Comparison of ENCODE assay signal across 3 cellular contexts in the genomic region with DNA sequence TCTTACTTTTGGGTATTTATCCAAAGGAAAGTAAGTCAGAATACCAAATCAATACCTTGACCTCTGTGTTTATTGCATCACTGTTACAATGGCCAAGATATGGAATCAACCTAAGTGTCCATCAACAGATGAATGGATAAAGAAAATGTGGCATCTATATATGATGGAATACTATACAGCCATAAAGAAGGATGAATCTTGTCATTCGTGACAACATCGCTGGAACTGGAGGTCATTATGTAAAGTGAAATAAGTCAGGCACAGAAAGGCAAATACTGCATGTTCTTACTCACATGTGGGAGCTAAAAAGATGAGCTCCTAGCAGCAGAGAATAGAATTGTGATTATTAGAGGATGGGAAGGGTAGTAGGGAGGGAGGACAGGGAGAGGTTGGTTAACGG.
TF ChIP-seq lines count a peak whose summit lies in the region.

No MANE protein-coding gene starts in this region.

TF ChIP-seq in HepG2, 621 proteins besides CTCF, POLR2A, EP300 and RAD21:
- TF ChIP-seq, protein P1, sequence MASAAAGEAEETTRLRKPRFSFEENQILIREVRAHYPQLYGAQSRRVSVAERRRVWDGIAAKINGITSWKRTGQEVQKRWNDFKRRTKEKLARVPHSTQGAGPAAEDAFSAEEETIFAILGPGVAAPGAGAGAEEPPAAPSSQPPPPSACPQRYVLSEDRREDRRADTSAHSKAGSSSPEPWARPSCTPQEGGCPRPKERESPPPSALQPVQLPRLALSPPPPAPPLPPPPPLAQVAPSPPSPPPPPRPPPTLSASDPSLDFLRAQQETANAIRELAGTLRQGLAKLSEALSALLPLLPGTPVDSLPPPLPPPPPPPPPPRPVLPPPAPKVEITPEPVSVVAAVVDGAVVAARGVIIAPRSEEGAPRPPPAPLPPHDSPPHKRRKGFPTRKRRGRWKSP (CRISPR knock-in tag; IDR thresholded peaks at IDR 0.05) = no peak
- TF ChIP-seq ATF7 (IDR thresholded peaks at IDR 0.05) (0 out of 2 replicates have a peak, but pooled peaks have one; percentile 5), ATF7 (CRISPR knock-in tag; IDR thresholded peaks at IDR 0.05) (no peak)

TF ChIP-seq in HEK293, 187 proteins besides CTCF, POLR2A, EP300 and RAD21:
- TF ChIP-seq, protein P2, sequence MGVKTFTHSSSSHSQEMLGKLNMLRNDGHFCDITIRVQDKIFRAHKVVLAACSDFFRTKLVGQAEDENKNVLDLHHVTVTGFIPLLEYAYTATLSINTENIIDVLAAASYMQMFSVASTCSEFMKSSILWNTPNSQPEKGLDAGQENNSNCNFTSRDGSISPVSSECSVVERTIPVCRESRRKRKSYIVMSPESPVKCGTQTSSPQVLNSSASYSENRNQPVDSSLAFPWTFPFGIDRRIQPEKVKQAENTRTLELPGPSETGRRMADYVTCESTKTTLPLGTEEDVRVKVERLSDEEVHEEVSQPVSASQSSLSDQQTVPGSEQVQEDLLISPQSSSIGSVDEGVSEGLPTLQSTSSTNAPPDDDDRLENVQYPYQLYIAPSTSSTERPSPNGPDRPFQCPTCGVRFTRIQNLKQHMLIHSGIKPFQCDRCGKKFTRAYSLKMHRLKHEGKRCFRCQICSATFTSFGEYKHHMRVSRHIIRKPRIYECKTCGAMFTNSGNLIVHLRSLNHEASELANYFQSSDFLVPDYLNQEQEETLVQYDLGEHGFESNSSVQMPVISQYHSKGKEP (tag by site-specific recombination; IDR thresholded peaks at IDR 0.05) = no peak
- no peak for TF ChIP-seq ZNF501 (tag by site-specific recombination; IDR thresholded peaks at IDR 0.05)
- TF ChIP-seq, protein P3, sequence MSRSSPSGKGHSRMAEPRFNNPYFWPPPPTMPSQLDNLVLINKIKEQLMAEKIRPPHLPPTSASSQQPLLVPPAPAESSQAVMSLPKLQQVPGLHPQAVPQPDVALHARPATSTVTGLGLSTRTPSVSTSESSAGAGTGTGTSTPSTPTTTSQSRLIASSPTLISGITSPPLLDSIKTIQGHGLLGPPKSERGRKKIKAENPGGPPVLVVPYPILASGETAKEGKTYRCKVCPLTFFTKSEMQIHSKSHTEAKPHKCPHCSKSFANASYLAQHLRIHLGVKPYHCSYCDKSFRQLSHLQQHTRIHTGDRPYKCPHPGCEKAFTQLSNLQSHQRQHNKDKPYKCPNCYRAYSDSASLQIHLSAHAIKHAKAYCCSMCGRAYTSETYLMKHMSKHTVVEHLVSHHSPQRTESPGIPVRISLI (tag by site-specific recombination; IDR thresholded peaks at IDR 0.05) = no peak
- peak; percentile 54; the same call in 1 of the 2 replicates for TF ChIP-seq ZNF146 (tag by site-specific recombination; IDR thresholded peaks at IDR 0.05)

TF ChIP-seq in K562, 482 proteins besides CTCF, POLR2A, EP300 and RAD21:
- no peak for TF ChIP-seq ZNF583 (CRISPR knock-in tag; IDR thresholded peaks at IDR 0.05)
- no peak for TF ChIP-seq NFIX (CRISPR knock-in tag; IDR thresholded peaks at IDR 0.05; ENCODE audit: low read depth)
- no peak for TF ChIP-seq ZNF707 (CRISPR knock-in tag; conservative IDR thresholded peaks at IDR 0.05)
- TF ChIP-seq RBFOX2 (IDR thresholded peaks at IDR 0.05; ENCODE audit: low read depth, low read length) = no peak
- TF ChIP-seq CREM (IDR thresholded peaks at IDR 0.05; ENCODE audit: low read depth) = no peak
- TF ChIP-seq DNMT1 (IDR thresholded peaks at IDR 0.05) = no peak
- TF ChIP-seq, protein P4, sequence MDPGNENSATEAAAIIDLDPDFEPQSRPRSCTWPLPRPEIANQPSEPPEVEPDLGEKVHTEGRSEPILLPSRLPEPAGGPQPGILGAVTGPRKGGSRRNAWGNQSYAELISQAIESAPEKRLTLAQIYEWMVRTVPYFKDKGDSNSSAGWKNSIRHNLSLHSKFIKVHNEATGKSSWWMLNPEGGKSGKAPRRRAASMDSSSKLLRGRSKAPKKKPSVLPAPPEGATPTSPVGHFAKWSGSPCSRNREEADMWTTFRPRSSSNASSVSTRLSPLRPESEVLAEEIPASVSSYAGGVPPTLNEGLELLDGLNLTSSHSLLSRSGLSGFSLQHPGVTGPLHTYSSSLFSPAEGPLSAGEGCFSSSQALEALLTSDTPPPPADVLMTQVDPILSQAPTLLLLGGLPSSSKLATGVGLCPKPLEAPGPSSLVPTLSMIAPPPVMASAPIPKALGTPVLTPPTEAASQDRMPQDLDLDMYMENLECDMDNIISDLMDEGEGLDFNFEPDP (CRISPR knock-in tag; IDR thresholded peaks at IDR 0.05) = no peak
- TF ChIP-seq ZNF146 (CRISPR knock-in tag; IDR thresholded peaks at IDR 0.05; ENCODE audit: unreplicated experiment) = peak; percentile 96
- TF ChIP-seq RFX7 (CRISPR knock-in tag; IDR thresholded peaks at IDR 0.05) = no peak
- TF ChIP-seq ZNF77 (CRISPR knock-in tag; IDR thresholded peaks at IDR 0.05) = no peak
- TF ChIP-seq, protein P5, sequence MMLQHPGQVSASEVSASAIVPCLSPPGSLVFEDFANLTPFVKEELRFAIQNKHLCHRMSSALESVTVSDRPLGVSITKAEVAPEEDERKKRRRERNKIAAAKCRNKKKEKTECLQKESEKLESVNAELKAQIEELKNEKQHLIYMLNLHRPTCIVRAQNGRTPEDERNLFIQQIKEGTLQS (IDR thresholded peaks at IDR 0.05) = peak; percentile 26; the same call in 1 of the 2 replicates
- TF ChIP-seq, protein P5 (CRISPR knock-in tag; conservative IDR thresholded peaks at IDR 0.05) = no peak
- no peak for TF ChIP-seq TAF15 (IDR thresholded peaks at IDR 0.05; ENCODE audit: low read depth, low read length)
- TF ChIP-seq FIP1L1 (IDR thresholded peaks at IDR 0.05; ENCODE audit: low read depth, low read length, poor library complexity, severe bottlenecking) = no peak
- no peak for TF ChIP-seq MIER1 (IDR thresholded peaks at IDR 0.05; ENCODE audit: low read depth)
- no peak for TF ChIP-seq FOS (IDR thresholded peaks at IDR 0.05; ENCODE audit: extremely low read depth, insufficient read length)
- peak in 1 of 2 experiments; percentile 35; a peak in 1 of 4 replicates for TF ChIP-seq KDM1A (IDR thresholded peaks at IDR 0.05)
- TF ChIP-seq BCOR (IDR thresholded peaks at IDR 0.05) = peak; percentile 74
- TF ChIP-seq MTA3 (IDR thresholded peaks at IDR 0.05; ENCODE audit: borderline replicate concordance) = no peak
- no peak for TF ChIP-seq CREBBP (IDR thresholded peaks at IDR 0.05; ENCODE audit: low read depth, low read length)
- TF ChIP-seq ZNF121 (CRISPR knock-in tag; conservative IDR thresholded peaks at IDR 0.05) = no peak
- TF ChIP-seq ZZZ3 (IDR thresholded peaks at IDR 0.05) = no peak
- TF ChIP-seq, protein P6, sequence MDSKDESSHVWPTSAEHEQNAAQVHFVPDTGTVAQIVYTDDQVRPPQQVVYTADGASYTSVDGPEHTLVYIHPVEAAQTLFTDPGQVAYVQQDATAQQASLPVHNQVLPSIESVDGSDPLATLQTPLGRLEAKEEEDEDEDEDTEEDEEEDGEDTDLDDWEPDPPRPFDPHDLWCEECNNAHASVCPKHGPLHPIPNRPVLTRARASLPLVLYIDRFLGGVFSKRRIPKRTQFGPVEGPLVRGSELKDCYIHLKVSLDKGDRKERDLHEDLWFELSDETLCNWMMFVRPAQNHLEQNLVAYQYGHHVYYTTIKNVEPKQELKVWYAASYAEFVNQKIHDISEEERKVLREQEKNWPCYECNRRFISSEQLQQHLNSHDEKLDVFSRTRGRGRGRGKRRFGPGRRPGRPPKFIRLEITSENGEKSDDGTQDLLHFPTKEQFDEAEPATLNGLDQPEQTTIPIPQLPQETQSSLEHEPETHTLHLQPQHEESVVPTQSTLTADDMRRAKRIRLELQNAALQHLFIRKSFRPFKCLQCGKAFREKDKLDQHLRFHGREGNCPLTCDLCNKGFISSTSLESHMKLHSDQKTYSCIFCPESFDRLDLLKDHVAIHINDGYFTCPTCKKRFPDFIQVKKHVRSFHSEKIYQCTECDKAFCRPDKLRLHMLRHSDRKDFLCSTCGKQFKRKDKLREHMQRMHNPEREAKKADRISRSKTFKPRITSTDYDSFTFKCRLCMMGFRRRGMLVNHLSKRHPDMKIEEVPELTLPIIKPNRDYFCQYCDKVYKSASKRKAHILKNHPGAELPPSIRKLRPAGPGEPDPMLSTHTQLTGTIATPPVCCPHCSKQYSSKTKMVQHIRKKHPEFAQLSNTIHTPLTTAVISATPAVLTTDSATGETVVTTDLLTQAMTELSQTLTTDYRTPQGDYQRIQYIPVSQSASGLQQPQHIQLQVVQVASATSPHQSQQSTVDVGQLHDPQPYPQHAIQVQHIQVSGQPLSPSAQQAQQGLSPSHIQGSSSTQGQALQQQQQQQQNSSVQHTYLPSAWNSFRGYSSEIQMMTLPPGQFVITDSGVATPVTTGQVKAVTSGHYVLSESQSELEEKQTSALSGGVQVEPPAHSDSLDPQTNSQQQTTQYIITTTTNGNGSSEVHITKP (IDR thresholded peaks at IDR 0.05; ENCODE audit: partially characterized antibody) = no peak
- TF ChIP-seq ZNF124 (CRISPR knock-in tag; IDR thresholded peaks at IDR 0.05) = no peak
- peak; percentile 28 for TF ChIP-seq RBM25 (IDR thresholded peaks at IDR 0.05; ENCODE audit: low read depth, low read length, severe bottlenecking)
- TF ChIP-seq NFYB (IDR thresholded peaks at IDR 0.05; ENCODE audit: extremely low read depth, insufficient read length) = no peak
- TF ChIP-seq CAMTA2 (CRISPR knock-in tag; conservative IDR thresholded peaks at IDR 0.05) = no peak
- TF ChIP-seq LEF1 (IDR thresholded peaks at IDR 0.05) = no peak
- no peak for TF ChIP-seq CREB1 (IDR thresholded peaks at IDR 0.05)
- TF ChIP-seq CREB1 (CRISPR knock-in tag; IDR thresholded peaks at IDR 0.05) = no peak
- TF ChIP-seq ZNF316 (IDR thresholded peaks at IDR 0.05) = no peak
- no peak for TF ChIP-seq ZNF431 (CRISPR knock-in tag; IDR thresholded peaks at IDR 0.05)
